Comparison of ENCODE assay signal across 12 cellular contexts in genomic region chr10:124942317-124943169, GRCh38. TPM values are rescaled to one million over a fixed set of nuclear protein-coding genes. Genes with fewer than 3 reads are reported as not detected.
A peak's percentile ranks its signal among the peaks of the same experiment; 100 is the strongest.
DNase-seq lines count a peak whose midpoint lies in the region; ATAC-seq and TF ChIP-seq lines count a peak whose summit lies in the region.
"Had no signal": no experiment of that assay in that cellular context is flagged by ENCODE, and none has a peak within 500 bp of the region (broad histone marks: within the 10 kb centered on the region; RNA-seq: fewer than 3 reads in every experiment).

No MANE protein-coding gene starts in this region.

- peak overlapping the region; percentile 41 for H3K4me3 Mint-ChIP-seq in T-helper 17 cell

- DNase-seq in DMS53 treated with DMSO at 0.1 percent for 48 hours (lab: John Stamatoyannopoulos, UW; ENCODE audit: unreplicated experiment) (peak; percentile 26), T-helper 17 cell (no peak), cardiac muscle cell (ENCODE audit: low read depth in 1 of 2, low spot score in 1 of 2) (no peak), pons (ENCODE audit: low spot score) (peak; percentile 52), NCI-H345 (lab: John Stamatoyannopoulos, UW) (no peak), NCI-H774 (lab: John Stamatoyannopoulos, UW) (no peak), NCI-H748 treated with DMSO at 0.1 percent for 48 hours (lab: John Stamatoyannopoulos, UW) (no peak)
- no peak for DNase-seq in stimulated activated CD4-positive, alpha-beta T cell treated with anti-CD3 and anti-CD28 coated beads, Interleukin-4, amount 100 ng/mL, for 24 hours
- DNase-seq: activated T-cell treated with anti-CD3 and anti-CD28 coated beads for 4 hours; CD4-positive, alpha-beta memory T cell; central memory CD4-positive, alpha-beta T cell; NCI-H1436 had no signal

- peak overlapping the region; percentile 51 for H3K27ac ChIP-seq in cardiac muscle cell

- H3K27me3 ChIP-seq in cardiac muscle cell, result no peaks in the 10 kb centered on the region

- no peaks in the 10 kb centered on the region for H3K9me3 ChIP-seq in T-helper 17 cell (ENCODE audit: control insufficient read depth, low read length, poor library complexity, severe bottlenecking)
- no peaks in the 10 kb centered on the region for H3K9me3 ChIP-seq in cardiac muscle cell (ENCODE audit: low read depth)

- no peak overlapping the region for H3K4me3 ChIP-seq in cardiac muscle cell

- peaks cover 47% of the 10 kb centered on the region for H3K4me1 ChIP-seq in cardiac muscle cell (ENCODE audit: low read depth)

- no peaks in the 10 kb centered on the region for H3K36me3 Mint-ChIP-seq in T-helper 17 cell (ENCODE audit: low read depth)

- no peak for ATAC-seq in T-helper 17 cell

- no peaks in the 10 kb centered on the region for H3K36me3 ChIP-seq in cardiac muscle cell

- H3K4me1 Mint-ChIP-seq in T-helper 17 cell, result peaks cover 40% of the 10 kb centered on the region

- H3K27me3 Mint-ChIP-seq in T-helper 17 cell, result no peaks in the 10 kb centered on the region
- H3K27me3 Mint-ChIP-seq: CD4-positive, alpha-beta memory T cell had no signal

- peak overlapping the region; percentile 39 for H3K27ac Mint-ChIP-seq in T-helper 17 cell

- no peak for TF ChIP-seq CTCF in cardiac muscle cell (IDR thresholded peaks at IDR 0.05; ENCODE audit: low read depth, low read length)

RNA-seq across cellular contexts. Expression of gene ZRANB1, which starts 0.6 kb away (rescaled TPM):
- 10 to 100 TPM; 19.4 to 21.3 TPM for total RNA-seq in T-helper 17 cell
- 16.2 and 20.9 TPM in 2 replicates for total RNA-seq in cardiac muscle cell
- polyA plus RNA-seq in cardiac muscle cell, result 11.0 and 16.2 TPM in 2 replicates

Comparison
In these comparisons a context has a peak if more than half of its experiments do, and no peak if none do; other contexts are left out.
1. DNase-seq: peak in DMS53 treated with DMSO at 0.1 percent for 48 hours (single experiment) and pons (single experiment); none in T-helper 17 cell (0 of 3), cardiac muscle cell (0 of 2), NCI-H345 (single experiment), stimulated activated CD4-positive, alpha-beta T cell treated with anti-CD3 and anti-CD28 coated beads, Interleukin-4, amount 100 ng/mL, for 24 hours (single experiment), NCI-H774 (single experiment) and NCI-H748 treated with DMSO at 0.1 percent for 48 hours (single experiment).